25 cellular contexts compared by ENCODE assay signal in genomic region chr2:2809771-2810170, GRCh38.
"Had no signal": no experiment of that assay in that cellular context is flagged by ENCODE, and none has a peak within 500 bp of the region (broad histone marks: within the 10 kb centered on the region; RNA-seq: fewer than 3 reads in every experiment).

No MANE protein-coding gene starts in this region.

- H3K9me3 ChIP-seq: SK-N-SH had no signal

- H3K4me3 ChIP-seq: Peyer's patch, SJSA1 had no signal

- H3K9ac ChIP-seq: KMS-11, SK-N-SH had no signal

- ATAC-seq: activated CD4-positive, CD25-positive, alpha-beta regulatory T cell treated with anti-CD3 and anti-CD28 coated beads, Interleukin-2, amount 50 U/mL, for 24 hours; activated naive CD8-positive, alpha-beta T cell treated with anti-CD3 and anti-CD28 coated beads, Interleukin-2, amount 50 U/mL, for 24 hours; PC-3 had no signal

- H3K4me1 ChIP-seq: Peyer's patch, SJSA1 had no signal

- H3K36me3 ChIP-seq: Peyer's patch, SJSA1 had no signal

- DNase-seq: activated CD4-positive, alpha-beta memory T cell treated with anti-CD3 and anti-CD28 coated beads, Interleukin-2, amount 10 ng/mL, durations not matched to agents 7 days and 5 days; activated CD4-positive, alpha-beta T cell treated with anti-CD3 and anti-CD28 coated beads for 4 hours; activated effector memory CD4-positive, alpha-beta T cell treated with Interleukin-2 at 50 U/mL for 16 hours; activated naive CD4-positive, alpha-beta T cell treated with anti-CD3 and anti-CD28 coated beads, Interleukin-2, amount 10 ng/mL, durations not matched to agents 7 days and 5 days; activated naive CD8-positive, alpha-beta T cell treated with anti-CD3 and anti-CD28 coated beads, Interleukin-2, amount 50 U/mL, for 24 hours; activated T-cell treated with anti-CD3 and anti-CD28 coated beads, Interleukin-2, amount 50 U/mL, for 48 hours; anterior cingulate cortex; caudate nucleus; cerebellar nuclear complex; MM.1S; MV-4-11; NCI-H1092; NCI-H1436 treated with DMSO at 0.1 percent for 48 hours; NCI-H1694 treated with DMSO at 0.1 percent for 48 hours; NCI-H2029; NCI-H345; NCI-H524 treated with DMSO at 0.1 percent for 48 hours; NK-92 treated with Interleukin-12 subunit alpha and Interleukin-12 subunit beta, amount 100 ng/mL, for 24 hours; PC-3; SHP77 treated with DMSO at 0.1 percent for 48 hours; SK-N-SH had no signal

- H3K27ac ChIP-seq: KMS-11, Peyer's patch, SJSA1 had no signal
